19 cellular contexts compared by ENCODE assay signal in genomic region chrX:120751683-120752082, GRCh38.
"Had no signal": no experiment of that assay in that cellular context is flagged by ENCODE, and none has a peak within 500 bp of the region (broad histone marks: within the 10 kb centered on the region; RNA-seq: fewer than 3 reads in every experiment).

No MANE protein-coding gene starts in this region.

- H3K27me3 Mint-ChIP-seq: activated CD4-positive, alpha-beta T cell treated with anti-CD3 and anti-CD28 coated beads, Interleukin-2, amount 10 ng/mL, durations not matched to agents 7 days and 5 days had no signal

- H3K36me3 ChIP-seq: thoracic aorta, upper lobe of left lung had no signal

- H2AFZ ChIP-seq: parathyroid adenoma had no signal

- H3K27ac Mint-ChIP-seq: activated CD4-positive, alpha-beta T cell treated with anti-CD3 and anti-CD28 coated beads, Interleukin-2, amount 10 ng/mL, durations not matched to agents 7 days and 5 days; activated CD8-positive, alpha-beta T cell treated with anti-CD3 and anti-CD28 coated beads, Interleukin-2, amount 10 ng/mL, durations not matched to agents 7 days and 5 days; mesothelial cell of epicardium; stimulated activated effector memory CD8-positive, alpha-beta T cell treated with anti-CD3 and anti-CD28 coated beads, Interleukin-12 subunit alpha, Interleukin-12 subunit beta, amount 100 ng/mL, for 72 hours had no signal

- H3K4me3 ChIP-seq: coronary artery, lung, smooth muscle cell, thoracic aorta, upper lobe of left lung had no signal

- H3K4me3 Mint-ChIP-seq: activated CD4-positive, alpha-beta T cell treated with anti-CD3 and anti-CD28 coated beads, Interleukin-2, amount 10 ng/mL, durations not matched to agents 7 days and 5 days; activated CD8-positive, alpha-beta T cell treated with anti-CD3 and anti-CD28 coated beads, Interleukin-2, amount 10 ng/mL, durations not matched to agents 7 days and 5 days; activated T-cell treated with anti-CD3 and anti-CD28 coated beads, Interleukin-2, amount 50 U/mL, for 4 hours; central memory CD8-positive, alpha-beta T cell; mesothelial cell of epicardium; nephron; stimulated activated effector memory CD8-positive, alpha-beta T cell treated with anti-CD3 and anti-CD28 coated beads, Interleukin-12 subunit alpha, Interleukin-12 subunit beta, amount 100 ng/mL, for 72 hours had no signal

- DNase-seq: activated CD4-positive, alpha-beta T cell treated with anti-CD3 and anti-CD28 coated beads, Interleukin-2, amount 10 ng/mL, durations not matched to agents 7 days and 5 days; activated CD8-positive, alpha-beta T cell treated with anti-CD3 and anti-CD28 coated beads, Interleukin-2, amount 10 ng/mL, durations not matched to agents 7 days and 5 days; activated effector memory CD4-positive, alpha-beta T cell treated with anti-CD3 and anti-CD28 coated beads, Interleukin-2, amount 50 U/mL, for 16 hours; activated naive CD4-positive, alpha-beta T cell treated with anti-CD3 and anti-CD28 coated beads, Interleukin-2, amount 50 U/mL, for 16 hours; activated T-cell treated with anti-CD3 and anti-CD28 coated beads, Interleukin-2, amount 50 U/mL, for 4 hours; aorta; head of caudate nucleus; stimulated activated CD4-positive, alpha-beta T cell treated with anti-CD3 and anti-CD28 coated beads, Interleukin-4, amount 100 ng/mL, for 24 hours; upper lobe of left lung had no signal

- H3K9me3 Mint-ChIP-seq: activated CD4-positive, alpha-beta T cell treated with anti-CD3 and anti-CD28 coated beads, Interleukin-2, amount 10 ng/mL, durations not matched to agents 7 days and 5 days; activated T-cell treated with anti-CD3 and anti-CD28 coated beads, Interleukin-2, amount 50 U/mL, for 4 hours; central memory CD8-positive, alpha-beta T cell; nephron; stimulated activated effector memory CD8-positive, alpha-beta T cell treated with anti-CD3 and anti-CD28 coated beads, Interleukin-12 subunit alpha, Interleukin-12 subunit beta, amount 100 ng/mL, for 72 hours had no signal

- H3K79me2 ChIP-seq: parathyroid adenoma had no signal

- H3K4me1 Mint-ChIP-seq: central memory CD8-positive, alpha-beta T cell had no signal

- H3K4me1 ChIP-seq: parathyroid adenoma, upper lobe of left lung had no signal

- H3K9me3 ChIP-seq: thoracic aorta, upper lobe of left lung had no signal

- H3K9ac ChIP-seq: parathyroid adenoma had no signal

- H3K4me2 ChIP-seq: smooth muscle cell had no signal

- H3K27ac ChIP-seq: coronary artery, parathyroid adenoma, thoracic aorta, upper lobe of left lung had no signal

- H3K27me3 ChIP-seq: upper lobe of left lung had no signal

- ATAC-seq: activated CD8-positive, alpha-beta T cell treated with anti-CD3 and anti-CD28 coated beads, Interleukin-2, amount 10 ng/mL, durations not matched to agents 7 days and 5 days; activated T-cell treated with anti-CD3 and anti-CD28 coated beads, Interleukin-2, amount 50 U/mL, for 4 hours; sciatic nerve; stimulated activated effector memory CD8-positive, alpha-beta T cell treated with anti-CD3 and anti-CD28 coated beads, Interleukin-12 subunit alpha, Interleukin-12 subunit beta, amount 100 ng/mL, for 72 hours had no signal
